13 cellular contexts compared by ENCODE assay signal in the genomic region with DNA sequence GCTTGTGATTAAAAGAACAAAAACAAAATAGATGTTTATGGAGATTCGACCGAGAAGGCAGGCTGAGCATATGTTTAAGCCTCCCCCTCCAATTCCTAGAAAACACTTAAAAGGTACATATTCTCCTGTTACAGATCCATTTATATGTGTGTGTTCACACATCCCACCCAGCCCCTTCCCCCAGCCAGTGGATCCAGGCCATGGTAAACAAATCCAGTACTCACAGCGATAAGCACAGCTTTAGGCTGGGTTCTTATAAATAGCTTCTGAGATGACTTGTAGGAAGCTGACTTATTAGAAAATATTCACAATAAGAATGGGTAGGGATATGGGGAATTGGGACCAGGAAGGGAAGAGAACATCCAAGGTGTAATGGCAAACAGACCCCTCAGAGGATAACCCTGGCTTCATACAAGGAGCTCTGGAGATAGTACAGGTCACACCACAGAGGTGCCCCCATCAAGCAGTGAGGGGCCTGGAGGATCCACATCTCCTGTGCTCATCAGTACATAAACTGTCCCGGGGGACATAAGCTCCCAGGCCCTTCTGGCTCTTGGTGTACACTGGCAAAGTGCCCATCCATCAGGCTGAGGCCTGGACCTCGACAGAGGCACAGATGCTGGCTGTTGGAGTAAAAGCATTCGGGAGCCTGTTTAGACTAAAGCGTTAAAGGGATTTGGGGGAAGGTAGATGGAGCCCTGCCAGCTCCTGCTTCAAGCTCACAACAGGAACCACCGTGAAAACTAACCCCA.
DNase-seq lines count a peak whose midpoint lies in the region; ATAC-seq and TF ChIP-seq lines count a peak whose summit lies in the region.
"Had no signal": no experiment of that assay in that cellular context is flagged by ENCODE, and none has a peak within 500 bp of the region (broad histone marks: within the 10 kb centered on the region; RNA-seq: fewer than 3 reads in every experiment).

No MANE protein-coding gene starts in this region.

- no peak for ATAC-seq in Panc1
- ATAC-seq: activated CD4-positive, alpha-beta T cell treated with anti-CD3 and anti-CD28 coated beads for 36 hours had no signal

- POLR2A ChIA-PET in Panc1 (lab: Charles Lee): interaction anchor here (0.6 kb wide), 1 partner anchor 17 kb away, joined by 5 read pairs; no protein-coding TSS in a partner anchor

- no peak overlapping the region for H3K4me3 ChIP-seq in Panc1 (ENCODE audit: low read depth in 2 of 2, low read length in 2 of 2)
- H3K4me3 ChIP-seq in thyroid gland (replicated peaks in 1 of 3): no peak overlapping the region
- no peak overlapping the region for H3K4me3 ChIP-seq in spleen
- H3K4me3 ChIP-seq: SJSA1 had no signal

- in situ Hi-C loops in Panc1 (cut with HindIII; ENCODE audit: low pct_unique_long_range_greater_than_20kb, low sequenced_read_pairs): no loop called here

- H3K27me3 ChIP-seq in Panc1 (ENCODE audit: control insufficient read depth, insufficient read depth, low read length) (no peaks in the 10 kb centered on the region), thyroid gland (no peaks in the 10 kb centered on the region), spleen (replicated peaks in 1 of 7) (no peaks in the 10 kb centered on the region)
- H3K27me3 ChIP-seq: SJSA1 had no signal

- H3K27ac ChIP-seq in Panc1 (ENCODE audit: low read length) (peak overlapping the region; percentile 34; the same call in 1 of the 2 replicates), thyroid gland (no peak overlapping the region), spleen (no peak overlapping the region)
- H3K27ac ChIP-seq: SJSA1 had no signal

- DNase-seq in NCI-H2029 (lab: John Stamatoyannopoulos, UW): peak; percentile 41
- DNase-seq in NCI-H2029 treated with DMSO at 0.1 percent for 48 hours (lab: John Stamatoyannopoulos, UW): no peak
- no peak for DNase-seq in Panc1 (ENCODE audit: low read depth, low spot score)
- peak; percentile 32 for DNase-seq in fibroblast of the conjunctiva (ENCODE audit: low read depth)
- DNase-seq in thyroid gland: peak; percentile 8 to 23
- DNase-seq in foreskin melanocyte: no peak
- no peak for DNase-seq in spleen
- DNase-seq in hepatic stellate cell (ENCODE audit: low spot score): no peak
- DNase-seq: activated CD4-positive, alpha-beta T cell treated with anti-CD3 and anti-CD28 coated beads for 36 hours; activated effector memory CD4-positive, alpha-beta T cell treated with anti-CD3 and anti-CD28 coated beads, Interleukin-2, amount 50 U/mL, for 16 hours; NCI-H187; stimulated activated CD4-positive, alpha-beta T cell treated with anti-CD3 and anti-CD28 coated beads, Interleukin-2, amount 100 ng/mL, for 48 hours had no signal

- CTCF ChIA-PET in Panc1 (lab: Charles Lee): no interaction called here

- 52 to 56% methylated on average over 8 of the region's 8 CpGs for WGBS in thyroid gland, 2 donors
- WGBS in spleen, 5 donors: 72 to 81% (median 76%) methylated on average over 8 of the region's 8 CpGs

- H3K36me3 ChIP-seq in Panc1 (ENCODE audit: control insufficient read depth, insufficient read depth, low read length) (no peaks in the 10 kb centered on the region), thyroid gland (no peaks in the 10 kb centered on the region), spleen (no peaks in the 10 kb centered on the region)
- H3K36me3 ChIP-seq: SJSA1 had no signal

- TF ChIP-seq CTCF in Panc1 (IDR thresholded peaks at IDR 0.05) (no peak), thyroid gland (IDR thresholded peaks at IDR 0.05) (no peak), spleen (IDR thresholded peaks at IDR 0.05 in 8 of 11, conservative IDR thresholded peaks at IDR 0.05 in 3 of 11) (no peak)

- intact Hi-C loops in Panc1 (cut with micrococcal nuclease; ENCODE audit: unreplicated experiment) (no loop called here), thyroid gland (cut with DNase I) (no loop called here), spleen (cut with DNase I; ENCODE audit: low total_unique reads) (no loop called here)

- BruUV-seq in Panc1 (replicated peaks; lab: Mats Ljungman, UMichigan): no TSS peak

- H3K9me3 ChIP-seq in Panc1 (ENCODE audit: control insufficient read depth, insufficient read depth, low read depth, low read length) (no peaks in the 10 kb centered on the region), thyroid gland (no peaks in the 10 kb centered on the region), spleen (no peaks in the 10 kb centered on the region)
- H3K9me3 ChIP-seq: SJSA1 had no signal

- H3K4me1 ChIP-seq in Panc1 (ENCODE audit: control insufficient read depth, insufficient read depth, low read length) (peaks cover 5% of the 10 kb centered on the region; the same call in 1 of the 2 replicates), thyroid gland (peaks cover 17 to 28% of the 10 kb centered on the region in 2 donors), spleen (peaks cover 0 to 16% (median 11%) of the 10 kb centered on the region in 6 donors)

- TF ChIP-seq POLR2A in thyroid gland (IDR thresholded peaks at IDR 0.05) (no peak), spleen (IDR thresholded peaks at IDR 0.05) (no peak)

Comparison
In these comparisons a context has a peak if more than half of its experiments do, and no peak if none do; other contexts are left out.
1. DNase-seq: peak in NCI-H2029 (single experiment), fibroblast of the conjunctiva (single experiment) and thyroid gland (2 of 2); none in NCI-H2029 treated with DMSO at 0.1 percent for 48 hours (single experiment), Panc1 (single experiment), foreskin melanocyte (single experiment), spleen (single experiment) and hepatic stellate cell (single experiment).